In the genomic region with DNA sequence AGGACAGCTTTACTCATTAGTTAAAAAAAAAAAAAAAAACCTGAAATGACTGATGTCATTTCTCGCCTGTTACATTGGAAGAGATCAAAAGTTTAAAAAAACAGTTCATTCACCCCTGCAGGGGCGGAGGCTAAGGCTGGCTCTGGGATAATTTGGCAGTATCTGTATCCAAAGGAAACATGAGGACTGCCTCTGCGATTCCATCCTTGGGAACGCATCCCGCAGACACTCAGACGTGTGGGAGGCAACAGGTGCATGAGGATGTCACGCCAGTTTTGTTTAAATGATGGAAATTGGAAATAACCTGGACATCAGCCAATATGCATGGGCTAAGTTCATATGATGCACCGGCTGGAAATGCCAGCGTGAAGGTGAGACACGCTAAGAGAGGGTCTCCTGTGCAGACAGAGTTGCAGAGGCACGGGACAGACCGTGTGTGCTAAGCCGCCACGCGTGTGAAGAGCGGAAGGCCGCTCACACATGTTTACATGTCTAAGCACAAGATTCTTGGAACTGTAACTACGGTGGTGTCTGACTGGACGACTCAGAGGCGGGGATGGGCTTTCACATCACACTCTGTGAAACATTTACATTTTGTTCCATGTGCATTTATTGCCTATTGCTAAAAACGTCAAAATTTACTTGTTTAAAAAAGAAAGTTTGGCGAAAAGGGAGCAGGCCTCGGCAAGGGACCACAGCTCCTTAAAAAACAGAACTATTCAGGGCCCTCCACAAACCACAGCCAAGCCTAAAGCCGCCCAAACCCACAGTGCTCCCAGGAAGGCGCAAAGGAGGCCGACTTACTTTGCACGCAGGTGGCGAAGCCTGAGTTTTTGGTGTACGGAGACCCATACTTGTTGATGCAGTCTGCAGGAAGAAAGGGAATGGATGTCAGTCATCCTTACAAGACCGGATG, we compare ENCODE assay signal across 17 cellular contexts. TPM values are rescaled to one million over a fixed set of nuclear protein-coding genes. Genes with fewer than 3 reads are reported as not detected.
DNase-seq lines count a peak whose midpoint lies in the region; ATAC-seq, FAIRE-seq and TF ChIP-seq lines count a peak whose summit lies in the region.
"Had no signal": no experiment of that assay in that cellular context is flagged by ENCODE, and none has a peak within 500 bp of the region (broad histone marks: within the 10 kb centered on the region; RNA-seq: fewer than 3 reads in every experiment).

No MANE protein-coding gene starts in this region.

- intact Hi-C loops in kidney (cut with DNase I), result no loop called here

- H3K27ac Mint-ChIP-seq in activated naive CD4-positive, alpha-beta T cell treated with anti-CD3 and anti-CD28 coated beads, Interleukin-2, amount 10 ng/mL, durations not matched to agents 7 days and 5 days, result peak overlapping the region; percentile 78
- no peak overlapping the region for H3K27ac Mint-ChIP-seq in T-helper 17 cell
- H3K27ac Mint-ChIP-seq in stimulated activated naive CD8-positive, alpha-beta T cell treated with anti-CD3 and anti-CD28 coated beads, Interleukin-15, amount 100 ng/mL, for 72 hours, result no peak overlapping the region

- no peak for TF ChIP-seq CTCF in kidney (IDR thresholded peaks at IDR 0.05; ENCODE audit: borderline replicate concordance, extremely low read depth, insufficient read depth)

- no peak for ATAC-seq in T-helper 17 cell
- peak; percentile 34 for ATAC-seq in stimulated activated naive CD8-positive, alpha-beta T cell treated with anti-CD3 and anti-CD28 coated beads, Interleukin-15, amount 100 ng/mL, for 72 hours
- ATAC-seq in GM21717 (IDR thresholded peaks at IDR 0.05; ENCODE audit: unreplicated experiment), result no peak
- ATAC-seq: psoas muscle had no signal

- CTCF ChIA-PET in activated naive CD4-positive, alpha-beta T cell treated with anti-CD3 and anti-CD28 coated beads, Interleukin-2, amount 10 ng/mL, durations not matched to agents 7 days and 5 days (lab: Charles Lee), result interaction anchor here (1.0 kb wide), 1 partner anchor 23 kb away, joined by 3 read pairs; no protein-coding TSS in a partner anchor

- peaks cover 26% of the 10 kb centered on the region for H3K27me3 Mint-ChIP-seq in activated naive CD4-positive, alpha-beta T cell treated with anti-CD3 and anti-CD28 coated beads, Interleukin-2, amount 10 ng/mL, durations not matched to agents 7 days and 5 days
- H3K27me3 Mint-ChIP-seq in T-helper 17 cell, result no peaks in the 10 kb centered on the region
- H3K27me3 Mint-ChIP-seq in stimulated activated naive CD8-positive, alpha-beta T cell treated with anti-CD3 and anti-CD28 coated beads, Interleukin-15, amount 100 ng/mL, for 72 hours, result peaks cover 14% of the 10 kb centered on the region

- no peaks in the 10 kb centered on the region for H3K9me3 ChIP-seq in T-helper 17 cell (ENCODE audit: control insufficient read depth, low read length, poor library complexity, severe bottlenecking)
- H3K9me3 ChIP-seq in kidney (ENCODE audit: control insufficient read depth in 1 of 2, low read length in 2 of 2), result no peaks in the 10 kb centered on the region
- H3K9me3 ChIP-seq: adrenal gland, colonic mucosa, psoas muscle had no signal

- peaks cover 37% of the 10 kb centered on the region for H3K4me1 Mint-ChIP-seq in activated naive CD4-positive, alpha-beta T cell treated with anti-CD3 and anti-CD28 coated beads, Interleukin-2, amount 10 ng/mL, durations not matched to agents 7 days and 5 days
- H3K4me1 Mint-ChIP-seq in T-helper 17 cell, result peaks cover 4% of the 10 kb centered on the region
- H3K4me1 Mint-ChIP-seq in stimulated activated naive CD8-positive, alpha-beta T cell treated with anti-CD3 and anti-CD28 coated beads, Interleukin-15, amount 100 ng/mL, for 72 hours, result peaks cover 62% of the 10 kb centered on the region

- no peak overlapping the region for H3K27ac ChIP-seq in kidney (ENCODE audit: low read depth in 2 of 2, low read length in 2 of 2)
- H3K27ac ChIP-seq: colonic mucosa, psoas muscle had no signal

- peaks cover 6% of the 10 kb centered on the region for H3K9me3 Mint-ChIP-seq in activated naive CD4-positive, alpha-beta T cell treated with anti-CD3 and anti-CD28 coated beads, Interleukin-2, amount 10 ng/mL, durations not matched to agents 7 days and 5 days
- H3K9me3 Mint-ChIP-seq in stimulated activated naive CD8-positive, alpha-beta T cell treated with anti-CD3 and anti-CD28 coated beads, Interleukin-15, amount 100 ng/mL, for 72 hours, result peaks cover 5 to 15% of the 10 kb centered on the region in 2 donors

- peaks cover 6% of the 10 kb centered on the region in 2 donors for H3K36me3 ChIP-seq in kidney (ENCODE audit: control insufficient read depth in 1 of 2, insufficient read depth in 2 of 2, low read length in 2 of 2)
- H3K36me3 ChIP-seq: adrenal gland, colonic mucosa had no signal

- no peak overlapping the region for H3K4me3 ChIP-seq in kidney (ENCODE audit: low read length in 2 of 2)
- H3K4me3 ChIP-seq: adrenal gland, colonic mucosa, psoas muscle had no signal

- H3K9ac ChIP-seq in kidney (ENCODE audit: low read length in 2 of 2), result no peak overlapping the region

- peaks cover 14% of the 10 kb centered on the region for H3K36me3 Mint-ChIP-seq in activated naive CD4-positive, alpha-beta T cell treated with anti-CD3 and anti-CD28 coated beads, Interleukin-2, amount 10 ng/mL, durations not matched to agents 7 days and 5 days
- H3K36me3 Mint-ChIP-seq in T-helper 17 cell (ENCODE audit: low read depth), result peaks cover 2% of the 10 kb centered on the region

- H3K4me1 ChIP-seq in kidney (ENCODE audit: control insufficient read depth in 1 of 2, insufficient read depth in 1 of 2, low read depth in 1 of 2, low read length in 2 of 2), result peaks cover 8% of the 10 kb centered on the region in 2 donors

- no peak for DNase-seq in activated naive CD4-positive, alpha-beta T cell treated with anti-CD3 and anti-CD28 coated beads, Interleukin-2, amount 10 ng/mL, durations not matched to agents 7 days and 5 days
- DNase-seq in activated naive CD4-positive, alpha-beta T cell treated with Interleukin-2 at 50 U/mL for 16 hours, result no peak
- no peak for DNase-seq in T-helper 17 cell
- peak; percentile 45 for DNase-seq in kidney
- no peak for DNase-seq in stimulated activated naive CD8-positive, alpha-beta T cell treated with anti-CD3 and anti-CD28 coated beads, Interleukin-15, amount 100 ng/mL, for 72 hours
- DNase-seq in frontal cortex (ENCODE audit: low spot score in 2 of 2), result no peak
- no peak for DNase-seq in cortex of kidney (lab: John Stamatoyannopoulos, UW)
- DNase-seq: colonic mucosa; DMS53; midbrain; NCI-H1105; NCI-H446 treated with DMSO at 0.1 percent for 48 hours; stimulated activated CD4-positive, alpha-beta T cell treated with anti-CD3 and anti-CD28 coated beads, Interleukin-1b, Interleukin-23, amount 100 ng/mL, for 48 hours; T-helper 9 cell had no signal

- H3K4me3 Mint-ChIP-seq in activated naive CD4-positive, alpha-beta T cell treated with anti-CD3 and anti-CD28 coated beads, Interleukin-2, amount 10 ng/mL, durations not matched to agents 7 days and 5 days, result peak overlapping the region; percentile 53
- H3K4me3 Mint-ChIP-seq in T-helper 17 cell, result peak overlapping the region; percentile 37
- H3K4me3 Mint-ChIP-seq in stimulated activated naive CD8-positive, alpha-beta T cell treated with anti-CD3 and anti-CD28 coated beads, Interleukin-15, amount 100 ng/mL, for 72 hours, result peak overlapping the region; percentile 9 to 79

- no peak for FAIRE-seq in kidney (lab: Jason Lieb, UNC)
- FAIRE-seq in frontal cortex (lab: Jason Lieb, UNC), result no peak

RNA-seq across cellular contexts. Expression of a gene that starts 17.9 kb away (rescaled TPM):
- total RNA-seq in T-helper 17 cell (1 to 10 TPM; 2.2 to 3.8 TPM), kidney (83.5 TPM), frontal cortex (20.4 TPM)
- 135 TPM for polyA plus RNA-seq in kidney (ENCODE audit: insufficient read depth, low read depth, low replicate concordance)
